Comparison of ENCODE assay signal across 30 cellular contexts in the genomic region with DNA sequence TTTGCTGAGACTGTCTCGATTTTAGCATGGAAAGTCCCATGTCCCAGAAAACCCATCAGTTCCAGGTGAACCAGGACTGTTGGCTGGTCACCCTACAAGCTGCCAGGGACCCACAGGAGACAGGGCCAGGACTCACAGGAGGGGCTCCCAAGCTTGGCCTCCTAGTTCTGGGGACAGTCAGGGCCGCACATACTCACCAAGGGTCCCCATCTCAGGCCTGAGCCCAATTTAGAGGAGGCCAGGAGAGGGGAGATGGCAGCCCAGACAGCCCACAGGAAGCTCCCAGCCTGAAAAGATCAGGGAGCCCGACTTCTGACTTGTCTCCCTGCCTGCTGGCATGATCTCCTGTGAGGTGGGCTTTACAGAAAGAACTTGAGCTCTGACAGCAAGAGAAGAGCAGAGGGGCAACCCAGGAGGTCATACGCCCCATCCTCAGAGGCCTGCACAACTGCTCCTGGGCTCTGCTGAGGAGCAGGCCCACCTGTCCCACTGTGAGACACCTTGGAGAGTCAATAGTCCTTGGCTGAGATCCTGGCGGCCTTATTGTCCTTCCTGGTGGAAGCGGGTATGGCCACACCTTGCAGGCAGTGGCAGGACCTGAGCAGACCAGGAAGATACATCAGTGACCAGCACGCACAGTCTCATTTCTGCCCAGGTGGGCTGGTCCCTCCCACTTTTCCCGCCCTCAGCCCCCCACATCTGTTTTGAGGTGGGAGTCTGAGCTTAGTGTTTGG. TPM values are rescaled to one million over a fixed set of nuclear protein-coding genes. Genes with fewer than 3 reads are reported as not detected.
DNase-seq lines count a peak whose midpoint lies in the region; ATAC-seq and TF ChIP-seq lines count a peak whose summit lies in the region.
"Had no signal": no experiment of that assay in that cellular context is flagged by ENCODE, and none has a peak within 500 bp of the region (broad histone marks: within the 10 kb centered on the region; RNA-seq: fewer than 3 reads in every experiment).

No MANE protein-coding gene starts in this region.

- H3K27ac Mint-ChIP-seq in type B pancreatic cell, result no peak overlapping the region
- H3K27ac Mint-ChIP-seq: activated CD4-positive, alpha-beta T cell treated with anti-CD3 and anti-CD28 coated beads for 36 hours; activated CD8-positive, alpha-beta T cell treated with anti-CD3 and anti-CD28 coated beads, Interleukin-2, amount 10 ng/mL, durations not matched to agents 7 days and 5 days; activated T-helper 2 cell treated with anti-CD3 and anti-CD28 coated beads, Interferon-gamma antibody, Interleukin-2, Interleukin-4, amounts not matched to agents 10 μg/mL and 5 μg/mL and 100 μg/mL, durations not matched to agents 14 hours and 24 hours and 36 hours; immature natural killer cell; naive B cell; stimulated activated naive B cell treated with anti-CD40 and anti-IgM and Interleukin-4, amounts not matched to agents 10 μg/mL and 1 μg/mL and 100 μg/mL, for 72 hours had no signal

- no peak overlapping the region for H3K4me3 ChIP-seq in NT2/D1 (ENCODE audit: insufficient read length, low read depth)
- H3K4me3 ChIP-seq in mucosa of descending colon, result no peak overlapping the region
- H3K4me3 ChIP-seq: cardiac muscle cell had no signal

- H3K9me3 Mint-ChIP-seq in type B pancreatic cell, result no peaks in the 10 kb centered on the region
- H3K9me3 Mint-ChIP-seq: activated naive CD4-positive, alpha-beta T cell treated with anti-CD3 and anti-CD28 coated beads, Interleukin-2, amount 50 U/mL, for 72 hours; activated T-helper 2 cell treated with anti-CD3 and anti-CD28 coated beads, Interferon-gamma antibody, Interleukin-2, Interleukin-4, amounts not matched to agents 10 μg/mL and 5 μg/mL and 100 μg/mL, durations not matched to agents 14 hours and 24 hours and 36 hours; effector memory CD8-positive, alpha-beta T cell; immature natural killer cell; naive B cell; stimulated activated naive B cell treated with anti-CD40 and anti-IgM and Interleukin-4, amounts not matched to agents 10 μg/mL and 1 μg/mL and 100 μg/mL, for 72 hours had no signal

- H3K9ac ChIP-seq in NT2/D1 (ENCODE audit: insufficient read length, low read depth), result peak overlapping the region; percentile 8

- H3K4me3 Mint-ChIP-seq in type B pancreatic cell, result no peak overlapping the region
- H3K4me3 Mint-ChIP-seq: activated CD4-positive, alpha-beta T cell treated with anti-CD3 and anti-CD28 coated beads for 36 hours; activated CD8-positive, alpha-beta T cell treated with anti-CD3 and anti-CD28 coated beads, Interleukin-2, amount 10 ng/mL, durations not matched to agents 7 days and 5 days; effector memory CD8-positive, alpha-beta T cell; immature natural killer cell; naive B cell; stimulated activated naive B cell treated with anti-CD40 and anti-IgM and Interleukin-4, amounts not matched to agents 10 μg/mL and 1 μg/mL and 100 μg/mL, for 72 hours had no signal

- peaks cover 46% of the 10 kb centered on the region for H3K4me1 Mint-ChIP-seq in type B pancreatic cell (ENCODE audit: unreplicated experiment)
- H3K4me1 Mint-ChIP-seq: activated CD4-positive, alpha-beta T cell treated with anti-CD3 and anti-CD28 coated beads for 36 hours; immature natural killer cell; naive B cell; stimulated activated naive B cell treated with anti-CD40 and anti-IgM and Interleukin-4, amounts not matched to agents 10 μg/mL and 1 μg/mL and 100 μg/mL, for 72 hours had no signal

- H3K36me3 Mint-ChIP-seq in type B pancreatic cell, result no peaks in the 10 kb centered on the region
- H3K36me3 Mint-ChIP-seq: activated naive CD4-positive, alpha-beta T cell treated with anti-CD3 and anti-CD28 coated beads, Interleukin-2, amount 50 U/mL, for 72 hours; immature natural killer cell; naive B cell; stimulated activated naive B cell treated with anti-CD40 and anti-IgM and Interleukin-4, amounts not matched to agents 10 μg/mL and 1 μg/mL and 100 μg/mL, for 72 hours had no signal

- peaks cover 8% of the 10 kb centered on the region for H3K27me3 ChIP-seq in NT2/D1 (ENCODE audit: insufficient read depth, insufficient read length)
- H3K27me3 ChIP-seq: cardiac muscle cell had no signal

- no peak for TF ChIP-seq CTCF in mucosa of descending colon (IDR thresholded peaks at IDR 0.05)
- no peak for TF ChIP-seq CTCF in type B pancreatic cell (conservative IDR thresholded peaks at IDR 0.05)

- intact Hi-C loops in mucosa of descending colon (cut with DNase I, micrococcal nuclease), result no loop called here

- ATAC-seq in mucosa of descending colon (peak; percentile 28), SK-N-SH treated with all-trans-retinoic acid at 6 μM for 48 hours (no peak), GM19023 (IDR thresholded peaks at IDR 0.05; ENCODE audit: unreplicated experiment) (no peak)
- ATAC-seq: activated CD4-positive, alpha-beta T cell treated with anti-CD3 and anti-CD28 coated beads for 36 hours; activated CD8-positive, alpha-beta T cell treated with anti-CD3 and anti-CD28 coated beads, Interleukin-2, amount 10 ng/mL, durations not matched to agents 7 days and 5 days; activated naive CD4-positive, alpha-beta T cell treated with anti-CD3 and anti-CD28 coated beads, Interleukin-2, amount 50 U/mL, for 72 hours; effector memory CD8-positive, alpha-beta T cell; stimulated activated naive B cell treated with anti-CD40 and anti-IgM and Interleukin-4, amounts not matched to agents 10 μg/mL and 1 μg/mL and 100 μg/mL, for 72 hours had no signal

- H3K9me3 ChIP-seq in NT2/D1 (ENCODE audit: insufficient read depth, low read length), result no peaks in the 10 kb centered on the region
- no peaks in the 10 kb centered on the region for H3K9me3 ChIP-seq in mucosa of descending colon

- DNase-seq in activated effector memory CD4-positive, alpha-beta T cell treated with anti-CD3 and anti-CD28 coated beads, Interleukin-2, amount 50 U/mL, for 16 hours, result peak; percentile 47
- DNase-seq in activated effector memory CD4-positive, alpha-beta T cell treated with Interleukin-2 at 50 U/mL for 16 hours, result no peak
- no peak for DNase-seq in NT2/D1 (ENCODE audit: low read depth, low spot score)
- DNase-seq in mucosa of descending colon, result no peak
- DNase-seq in type B pancreatic cell (ENCODE audit: extremely low spot score, unreplicated experiment), result peak; percentile 65
- no peak for DNase-seq in NCI-H510A (lab: John Stamatoyannopoulos, UW)
- DNase-seq: activated CD4-positive, alpha-beta T cell treated with anti-CD3 and anti-CD28 coated beads for 36 hours; activated CD8-positive, alpha-beta T cell treated with anti-CD3 and anti-CD28 coated beads, Interleukin-2, amount 10 ng/mL, durations not matched to agents 7 days and 5 days; activated T-cell treated with anti-CD3 and anti-CD28 coated beads for 4 hours; anterior cingulate cortex; Calu3; DND-41; effector memory CD8-positive, alpha-beta T cell; GF-D8; immature natural killer cell; mesendoderm; naive B cell; NCI-H1092 treated with DMSO at 0.1 percent for 48 hours; NCI-H187 treated with DMSO at 0.1 percent for 48 hours; NCI-H524 treated with DMSO at 0.1 percent for 48 hours; nucleus accumbens; SHP77 treated with DMSO at 0.1 percent for 48 hours; stimulated activated naive B cell treated with anti-CD40 and anti-IgM and Interleukin-4, amounts not matched to agents 10 μg/mL and 1 μg/mL and 100 μg/mL, for 72 hours had no signal

- H3K36me3 ChIP-seq in NT2/D1 (ENCODE audit: insufficient read depth, insufficient read length, low read length) (no peaks in the 10 kb centered on the region), mucosa of descending colon (ENCODE audit: low read depth) (no peaks in the 10 kb centered on the region)
- H3K36me3 ChIP-seq: cardiac muscle cell had no signal

- peaks cover 14% of the 10 kb centered on the region for H3K27me3 Mint-ChIP-seq in type B pancreatic cell
- H3K27me3 Mint-ChIP-seq: activated CD4-positive, alpha-beta T cell treated with anti-CD3 and anti-CD28 coated beads for 36 hours had no signal

- peaks cover 23% of the 10 kb centered on the region for H3K4me1 ChIP-seq in NT2/D1 (ENCODE audit: insufficient read depth, insufficient read length)
- H3K4me1 ChIP-seq in mucosa of descending colon (ENCODE audit: low read depth), result no peaks in the 10 kb centered on the region

TF ChIP-seq in SK-N-SH treated with all-trans-retinoic acid at 6 μM for 48 hours, 23 proteins besides CTCF, POLR2A, EP300 and RAD21 (continues in another document):
- TF ChIP-seq, protein P1, sequence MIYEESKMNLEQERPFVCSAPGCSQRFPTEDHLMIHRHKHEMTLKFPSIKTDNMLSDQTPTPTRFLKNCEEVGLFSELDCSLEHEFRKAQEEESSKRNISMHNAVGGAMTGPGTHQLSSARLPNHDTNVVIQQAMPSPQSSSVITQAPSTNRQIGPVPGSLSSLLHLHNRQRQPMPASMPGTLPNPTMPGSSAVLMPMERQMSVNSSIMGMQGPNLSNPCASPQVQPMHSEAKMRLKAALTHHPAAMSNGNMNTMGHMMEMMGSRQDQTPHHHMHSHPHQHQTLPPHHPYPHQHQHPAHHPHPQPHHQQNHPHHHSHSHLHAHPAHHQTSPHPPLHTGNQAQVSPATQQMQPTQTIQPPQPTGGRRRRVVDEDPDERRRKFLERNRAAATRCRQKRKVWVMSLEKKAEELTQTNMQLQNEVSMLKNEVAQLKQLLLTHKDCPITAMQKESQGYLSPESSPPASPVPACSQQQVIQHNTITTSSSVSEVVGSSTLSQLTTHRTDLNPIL (CRISPR knock-in tag; IDR thresholded peaks at IDR 0.05; ENCODE audit: low read depth), result no peak
- no peak for TF ChIP-seq TCF4 (CRISPR knock-in tag; IDR thresholded peaks at IDR 0.05; ENCODE audit: borderline replicate concordance)
- TF ChIP-seq ZC3H10 (CRISPR knock-in tag; IDR thresholded peaks at IDR 0.05), result no peak
- TF ChIP-seq ZNF8 (CRISPR knock-in tag; IDR thresholded peaks at IDR 0.05), result no peak
- no peak for TF ChIP-seq ESRRG (CRISPR knock-in tag; IDR thresholded peaks at IDR 0.05)

RNA-seq across cellular contexts. Expression of a gene that starts 2.5 kb away (rescaled TPM):
- total RNA-seq in mucosa of descending colon (10 to 100 TPM in 1 of 3 donors, 1 to 10 TPM in 2; 4.9 to 29.9 (median 7.4) TPM), type B pancreatic cell (ENCODE audit: low replicate concordance) (0.24 and 41.6 TPM in 2 replicates)
- total RNA-seq: activated CD4-positive, alpha-beta T cell treated with anti-CD3 and anti-CD28 coated beads for 36 hours; activated CD8-positive, alpha-beta T cell treated with anti-CD3 and anti-CD28 coated beads, Interleukin-2, amount 10 ng/mL, durations not matched to agents 7 days and 5 days; activated naive CD4-positive, alpha-beta T cell treated with anti-CD3 and anti-CD28 coated beads, Interleukin-2, amount 50 U/mL, for 72 hours; activated T-helper 2 cell treated with anti-CD3 and anti-CD28 coated beads, Interferon-gamma antibody, Interleukin-2, Interleukin-4, amounts not matched to agents 10 μg/mL and 5 μg/mL and 100 μg/mL, durations not matched to agents 14 hours and 24 hours and 36 hours; Calu3; epithelial cell of proximal tubule; M059J had no signal

RNA-seq across cellular contexts. Expression of a gene that starts 31.6 kb away (rescaled TPM):
- under 1 TPM in 1 of 3 donors, not detected in 2; 0.35 TPM for total RNA-seq in mucosa of descending colon
- total RNA-seq in type B pancreatic cell (ENCODE audit: low replicate concordance), result 19.2 and 158 TPM in 2 replicates
- total RNA-seq: activated CD4-positive, alpha-beta T cell treated with anti-CD3 and anti-CD28 coated beads for 36 hours; activated CD8-positive, alpha-beta T cell treated with anti-CD3 and anti-CD28 coated beads, Interleukin-2, amount 10 ng/mL, durations not matched to agents 7 days and 5 days; activated T-helper 2 cell treated with anti-CD3 and anti-CD28 coated beads, Interferon-gamma antibody, Interleukin-2, Interleukin-4, amounts not matched to agents 10 μg/mL and 5 μg/mL and 100 μg/mL, durations not matched to agents 14 hours and 24 hours and 36 hours had no signal

RNA-seq across cellular contexts. Expression of a gene that starts 40.6 kb away (rescaled TPM):
- total RNA-seq in mucosa of descending colon (1 to 10 TPM in 2 of 3 donors, under 1 TPM in 1; 0.38 to 1.7 (median 1.1) TPM), type B pancreatic cell (ENCODE audit: low replicate concordance) (0.59 and 16.9 TPM in 2 replicates)
- total RNA-seq: activated CD8-positive, alpha-beta T cell treated with anti-CD3 and anti-CD28 coated beads, Interleukin-2, amount 10 ng/mL, durations not matched to agents 7 days and 5 days; activated naive CD4-positive, alpha-beta T cell treated with anti-CD3 and anti-CD28 coated beads, Interleukin-2, amount 50 U/mL, for 72 hours; activated T-helper 2 cell treated with anti-CD3 and anti-CD28 coated beads, Interferon-gamma antibody, Interleukin-2, Interleukin-4, amounts not matched to agents 10 μg/mL and 5 μg/mL and 100 μg/mL, durations not matched to agents 14 hours and 24 hours and 36 hours; Calu3; cardiac muscle cell; epithelial cell of proximal tubule had no signal

Comparison
In these comparisons a context has a peak if more than half of its experiments do, and no peak if none do; other contexts are left out.
1. DNase-seq: peak in activated effector memory CD4-positive, alpha-beta T cell treated with anti-CD3 and anti-CD28 coated beads, Interleukin-2, amount 50 U/mL, for 16 hours (single experiment) and type B pancreatic cell (single experiment); none in activated effector memory CD4-positive, alpha-beta T cell treated with Interleukin-2 at 50 U/mL for 16 hours (single experiment), NT2/D1 (single experiment), mucosa of descending colon (0 of 3) and NCI-H510A (single experiment).
2. RNA of a gene that starts 31.6 kb away (total RNA-seq): 19.2 to 158 TPM in type B pancreatic cell; 0.35 TPM in mucosa of descending colon; every median in the first group is over 10 times any median in the second.